14 cellular contexts compared by ENCODE assay signal in the genomic region with DNA sequence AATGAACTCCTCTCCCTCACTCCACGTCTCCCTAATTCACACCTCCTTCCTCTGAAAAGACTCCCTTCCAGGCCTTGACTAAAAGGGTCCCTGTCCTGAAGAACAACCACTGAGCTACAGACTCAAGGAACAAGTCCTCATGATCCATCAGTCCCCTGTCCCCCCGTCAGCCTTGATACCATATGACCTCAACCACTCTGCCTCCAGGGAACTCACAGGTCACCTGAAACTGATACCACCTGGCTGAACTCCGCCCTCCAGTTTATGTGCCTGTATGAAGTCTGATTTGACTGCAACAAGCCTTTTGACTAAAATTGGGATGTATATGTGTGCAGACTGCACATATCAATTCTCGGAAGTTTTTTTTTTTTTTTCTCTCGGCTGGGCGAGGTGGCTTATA.
A peak's percentile ranks its signal among the peaks of the same experiment; 100 is the strongest.
DNase-seq lines count a peak whose midpoint lies in the region; ATAC-seq, FAIRE-seq and TF ChIP-seq lines count a peak whose summit lies in the region.
"Had no signal": no experiment of that assay in that cellular context is flagged by ENCODE, and none has a peak within 500 bp of the region (broad histone marks: within the 10 kb centered on the region; RNA-seq: fewer than 3 reads in every experiment).

No MANE protein-coding gene starts in this region.

- peak; percentile 56 to 57; a peak in 2 of 4 replicates for TF ChIP-seq EP300 in GM12878 (IDR thresholded peaks at IDR 0.05; ENCODE audit: borderline replicate concordance in 1 of 2, control insufficient read depth in 1 of 2, low read depth in 2 of 2, low read length in 2 of 2)

- FAIRE-seq in GM12892 (lab: Jason Lieb, UNC) (peak; percentile 92), GM12878 (lab: Jason Lieb, UNC) (peak; percentile 44)
- FAIRE-seq: HepG2 had no signal

- no peaks in the 10 kb centered on the region for H3K9me3 Mint-ChIP-seq in T-helper 2 cell treated with Interferon-gamma antibody and Interleukin-4, amounts not matched to agents 5 μg/mL and 100 μg/mL, for 36 hours

- POLR2A ChIA-PET in GM12878 (lab: Charles Lee), result interaction anchor here (0.7 to 13.2 kb wide), 18 partner anchors 9 to 88 kb away, joined by 3 to 158 read pairs (median 7); no protein-coding TSS in a partner anchor

- H3K9me3 ChIP-seq in GM12878 (replicated peaks; ENCODE audit: control insufficient read depth, insufficient read depth, low read length), result no peaks in the 10 kb centered on the region; the same call in 1 of the 3 replicates
- H3K9me3 ChIP-seq: BE2C had no signal

- H3K36me3 Mint-ChIP-seq in T-helper 2 cell treated with Interferon-gamma antibody and Interleukin-4, amounts not matched to agents 5 μg/mL and 100 μg/mL, for 36 hours (ENCODE audit: low read depth), result no peaks in the 10 kb centered on the region

- H2AFZ ChIP-seq in GM12878 (ENCODE audit: control insufficient read depth, low read depth, low read length), result peak overlapping the region; percentile 46

- intact Hi-C loops in GM12878 (cut with micrococcal nuclease; ENCODE audit: unreplicated experiment), result loop anchor here (1.0 to 10.0 kb wide), 4 partner anchors 43 to 221 kb away; a partner anchor contains a TSS

- no peak for TF ChIP-seq CTCF in GM12878 (IDR thresholded peaks at IDR 0.05 in 2 of 3, conservative IDR thresholded peaks at IDR 0.05 in 1 of 3; ENCODE audit: control insufficient read depth in 2 of 3, extremely low read depth in 1 of 3, insufficient read depth in 1 of 3, low read depth in 3 of 3, low read length in 3 of 3)

- H3K27ac Mint-ChIP-seq in T-helper 2 cell treated with Interferon-gamma antibody and Interleukin-4, amounts not matched to agents 5 μg/mL and 100 μg/mL, for 36 hours, result no peak overlapping the region

- H3K79me2 ChIP-seq in GM12878 (ENCODE audit: control insufficient read depth, insufficient read depth, low read length), result no peaks in the 10 kb centered on the region

- H4K20me1 ChIP-seq in GM12878 (ENCODE audit: control insufficient read depth, insufficient read depth), result no peaks in the 10 kb centered on the region

- H3K4me1 ChIP-seq in GM12878 (ENCODE audit: control insufficient read depth, insufficient read depth, low read length), result peaks cover 64% of the 10 kb centered on the region
- H3K4me1 ChIP-seq: BE2C had no signal

- CTCF ChIA-PET in GM12878 (lab: Yijun Ruan, JAX), result interaction anchor here (1.0 to 4.2 kb wide), 12 partner anchors 8 to 89 kb away, joined by 3 to 25 read pairs (median 10); a partner anchor contains a TSS

- peak overlapping the region; percentile 69 for H3K4me2 ChIP-seq in GM12878 (ENCODE audit: control insufficient read depth, insufficient read depth)

- peak; percentile 35 for ATAC-seq in GM21515 (IDR thresholded peaks at IDR 0.05; ENCODE audit: unreplicated experiment)
- ATAC-seq in HG03175 (IDR thresholded peaks at IDR 0.05; ENCODE audit: unreplicated experiment), result peak; percentile 37
- peak; percentile 66 for ATAC-seq in GM12878
- ATAC-seq: HepG2 had no signal

- no peak overlapping the region for H3K4me3 Mint-ChIP-seq in T-helper 2 cell treated with Interferon-gamma antibody and Interleukin-4, amounts not matched to agents 5 μg/mL and 100 μg/mL, for 36 hours

- no TSS peak for BruUV-seq in GM12878 (replicated peaks; lab: Mats Ljungman, UMichigan)

- H3K4me1 Mint-ChIP-seq in T-helper 2 cell treated with Interferon-gamma antibody and Interleukin-4, amounts not matched to agents 5 μg/mL and 100 μg/mL, for 36 hours (ENCODE audit: low read depth), result peaks cover 18% of the 10 kb centered on the region

- H3K4me3 ChIP-seq in GM12878, result no peak overlapping the region

- DNase-seq in GM12892 (ENCODE audit: insufficient read length) (peak; percentile 32), GM12878 (ENCODE audit: low read depth, low spot score) (peak; percentile 85), GOT3 (lab: John Stamatoyannopoulos, UW) (no peak), T-helper 9 cell (no peak)
- no peak for DNase-seq in activated CD8-positive, alpha-beta memory T cell treated with anti-CD3 and anti-CD28 coated beads, Interleukin-2, amount 50 U/mL, for 4 hours
- no peak for DNase-seq in T-helper 2 cell treated with Interferon-gamma antibody and Interleukin-4, amounts not matched to agents 5 μg/mL and 100 μg/mL, for 36 hours (ENCODE audit: low spot score)
- DNase-seq: activated naive CD4-positive, alpha-beta T cell treated with Interleukin-2 at 50 U/mL for 16 hours; BE2C; mammary epithelial cell; NCI-H146; stimulated activated CD4-positive, alpha-beta T cell treated with anti-CD3 and anti-CD28 coated beads, Interleukin-2, amount 100 ng/mL, for 48 hours had no signal

- H3K27ac ChIP-seq in GM12878 (ENCODE audit: control insufficient read depth, insufficient read depth), result peak overlapping the region; percentile 99

- RAD21 ChIA-PET in GM12878 (lab: Charles Lee; ENCODE audit: unreplicated experiment), result interaction anchor here (0.9 to 9.8 kb wide), 22 partner anchors 8 to 93 kb away, joined by 3 to 174 read pairs (median 14); a partner anchor contains a TSS

- no peaks in the 10 kb centered on the region for H3K27me3 ChIP-seq in GM12878 (replicated peaks in 1 of 2; ENCODE audit: control insufficient read depth in 2 of 2, insufficient read depth in 2 of 2, low read length in 1 of 2)
- H3K27me3 ChIP-seq: BE2C had no signal

- H3K36me3 ChIP-seq in GM12878 (ENCODE audit: control insufficient read depth in 2 of 2, insufficient read depth in 2 of 2, low read length in 1 of 2), result no peaks in the 10 kb centered on the region
- H3K36me3 ChIP-seq: BE2C had no signal

- TF ChIP-seq POLR2A in GM12892 (IDR thresholded peaks at IDR 0.05; ENCODE audit: low read depth, low read length) (no peak; the same call in 1 of the 2 replicates), GM12878 (IDR thresholded peaks at IDR 0.05; ENCODE audit: low read depth, low read length) (peak; percentile 39; the same call in 1 of the 2 replicates)

- H3K27me3 Mint-ChIP-seq in T-helper 2 cell treated with Interferon-gamma antibody and Interleukin-4, amounts not matched to agents 5 μg/mL and 100 μg/mL, for 36 hours (ENCODE audit: low read depth), result peaks cover 15% of the 10 kb centered on the region

- SMC1A ChIA-PET in GM12878 (lab: Charles Lee; ENCODE audit: uncharacterized antibody, unreplicated experiment), result interaction anchor here (0.6 to 14.9 kb wide), 23 partner anchors 8 to 151 kb away, joined by 3 to 313 read pairs (median 13); a partner anchor contains a TSS

- in situ Hi-C loops in GM12878 (cut with MboI), result no loop called here

- WGBS in GM12878 (ENCODE audit: insufficient coverage, insufficient replicate concordance, low lambda C conversion rate, missing lambda C conversion rate), result 4% methylated on average over 5 of the region's 6 CpGs

- 0 out of 2 replicates have a peak, but pooled peaks have one; percentile 9 for TF ChIP-seq RAD21 in GM12878 (IDR thresholded peaks at IDR 0.05; ENCODE audit: insufficient read depth, low read depth, low read length)

- H3K9ac ChIP-seq in GM12878 (ENCODE audit: control insufficient read depth, insufficient read depth, low read length), result peak overlapping the region; percentile 71

TF ChIP-seq in GM12878, 131 proteins besides CTCF, POLR2A, EP300 and RAD21 (continues in another document):
- TF ChIP-seq ZNF217 (IDR thresholded peaks at IDR 0.05) (no peak), FOXM1 (IDR thresholded peaks at IDR 0.05; ENCODE audit: low read depth, low read length) (peak; percentile 66), TCF12 (IDR thresholded peaks at IDR 0.05; ENCODE audit: low read depth, low read length) (peak; percentile 59; the same call in 1 of the 2 replicates), NBN (IDR thresholded peaks at IDR 0.05) (peak; percentile 41), HDGF (IDR thresholded peaks at IDR 0.05) (no peak), ASH2L (IDR thresholded peaks at IDR 0.05; ENCODE audit: borderline replicate concordance, low read depth) (no peak), RB1 (IDR thresholded peaks at IDR 0.05; ENCODE audit: borderline replicate concordance) (no peak), ZNF24 (IDR thresholded peaks at IDR 0.05) (no peak), MEF2B (IDR thresholded peaks at IDR 0.05; ENCODE audit: partially characterized antibody, poor library complexity, severe bottlenecking) (peak; percentile 61), SPI1 (IDR thresholded peaks at IDR 0.05; ENCODE audit: borderline replicate concordance, insufficient read depth, low read depth, low read length) (no peak), BCL11A (IDR thresholded peaks at IDR 0.05; ENCODE audit: low read depth, low read length) (0 out of 2 replicates have a peak, but pooled peaks have one; percentile 30), RAD51 (IDR thresholded peaks at IDR 0.05) (peak; percentile 53; the same call in 1 of the 2 replicates), MTA3 (IDR thresholded peaks at IDR 0.05; ENCODE audit: borderline replicate concordance, low read length) (0 out of 2 replicates have a peak, but pooled peaks have one; percentile 4), IKZF1 (conservative IDR thresholded peaks at IDR 0.05) (peak; percentile 66; the same call in 1 of the 2 replicates)
- TF ChIP-seq, protein P1, sequence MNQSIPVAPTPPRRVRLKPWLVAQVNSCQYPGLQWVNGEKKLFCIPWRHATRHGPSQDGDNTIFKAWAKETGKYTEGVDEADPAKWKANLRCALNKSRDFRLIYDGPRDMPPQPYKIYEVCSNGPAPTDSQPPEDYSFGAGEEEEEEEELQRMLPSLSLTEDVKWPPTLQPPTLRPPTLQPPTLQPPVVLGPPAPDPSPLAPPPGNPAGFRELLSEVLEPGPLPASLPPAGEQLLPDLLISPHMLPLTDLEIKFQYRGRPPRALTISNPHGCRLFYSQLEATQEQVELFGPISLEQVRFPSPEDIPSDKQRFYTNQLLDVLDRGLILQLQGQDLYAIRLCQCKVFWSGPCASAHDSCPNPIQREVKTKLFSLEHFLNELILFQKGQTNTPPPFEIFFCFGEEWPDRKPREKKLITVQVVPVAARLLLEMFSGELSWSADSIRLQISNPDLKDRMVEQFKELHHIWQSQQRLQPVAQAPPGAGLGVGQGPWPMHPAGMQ (IDR thresholded peaks at IDR 0.05; ENCODE audit: borderline replicate concordance), result no peak
- TF ChIP-seq, protein P2, sequence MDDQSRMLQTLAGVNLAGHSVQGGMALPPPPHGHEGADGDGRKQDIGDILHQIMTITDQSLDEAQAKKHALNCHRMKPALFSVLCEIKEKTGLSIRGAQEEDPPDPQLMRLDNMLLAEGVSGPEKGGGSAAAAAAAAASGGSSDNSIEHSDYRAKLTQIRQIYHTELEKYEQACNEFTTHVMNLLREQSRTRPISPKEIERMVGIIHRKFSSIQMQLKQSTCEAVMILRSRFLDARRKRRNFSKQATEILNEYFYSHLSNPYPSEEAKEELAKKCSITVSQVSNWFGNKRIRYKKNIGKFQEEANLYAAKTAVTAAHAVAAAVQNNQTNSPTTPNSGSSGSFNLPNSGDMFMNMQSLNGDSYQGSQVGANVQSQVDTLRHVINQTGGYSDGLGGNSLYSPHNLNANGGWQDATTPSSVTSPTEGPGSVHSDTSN (IDR thresholded peaks at IDR 0.05; ENCODE audit: insufficient replicate concordance, low read depth, low read length), result peak; percentile 12

Comparison
In these comparisons a context has a peak if more than half of its experiments do, and no peak if none do; other contexts are left out.
1. DNase-seq: peak in GM12892 (single experiment) and GM12878 (single experiment); none in GOT3 (single experiment), activated CD8-positive, alpha-beta memory T cell treated with anti-CD3 and anti-CD28 coated beads, Interleukin-2, amount 50 U/mL, for 4 hours (single experiment), T-helper 2 cell treated with Interferon-gamma antibody and Interleukin-4, amounts not matched to agents 5 μg/mL and 100 μg/mL, for 36 hours (single experiment) and T-helper 9 cell (single experiment).
2. Peak in every context shown above with its lines, with median percentiles within 50 percentile points of each other: ATAC-seq.